In the genomic region with DNA sequence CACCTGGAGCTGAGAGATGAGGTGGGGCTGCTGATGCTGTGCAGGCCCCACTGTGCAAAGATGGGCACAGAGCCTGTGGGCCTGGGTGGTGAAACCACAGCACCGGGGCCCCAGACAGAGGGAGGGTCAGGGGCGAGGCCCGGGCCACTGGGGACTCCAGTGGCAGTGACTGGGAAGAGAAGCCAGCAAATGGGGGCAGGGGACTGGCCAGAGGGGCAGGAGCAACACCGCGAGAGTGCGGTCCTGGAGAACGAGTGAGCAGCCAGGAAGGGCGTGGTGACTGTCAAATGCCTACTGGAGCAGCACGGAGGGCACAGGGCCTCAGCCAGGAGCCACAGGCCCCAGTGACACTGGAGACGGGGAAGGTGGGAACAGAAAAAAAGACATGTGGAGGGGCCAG, we compare ENCODE assay signal across 21 cellular contexts. TPM values are rescaled to one million over a fixed set of nuclear protein-coding genes. Genes with fewer than 3 reads are reported as not detected.
"Had no signal": no experiment of that assay in that cellular context is flagged by ENCODE, and none has a peak within 500 bp of the region (broad histone marks: within the 10 kb centered on the region; RNA-seq: fewer than 3 reads in every experiment).

No MANE protein-coding gene starts in this region.

- ATAC-seq: gastrocnemius medialis; lower lobe of right lung; naive thymus-derived CD4-positive, alpha-beta T cell had no signal

- H3K36me3 ChIP-seq: adrenal gland, ascending aorta, brain microvascular endothelial cell, esophagus squamous epithelium, gastrocnemius medialis, lower lobe of right lung, upper lobe of left lung had no signal

- H3K4me3 ChIP-seq: adrenal gland, ascending aorta, esophagus squamous epithelium, gastrocnemius medialis, lower lobe of right lung, testis, upper lobe of left lung had no signal

- H3K9me3 ChIP-seq: adrenal gland, ascending aorta, esophagus squamous epithelium, gastrocnemius medialis, lower lobe of right lung, testis, upper lobe of left lung had no signal

- H3K27ac ChIP-seq: adrenal gland, ascending aorta, brain microvascular endothelial cell, esophagus squamous epithelium, gastrocnemius medialis, lower lobe of right lung, testis, upper lobe of left lung had no signal

- DNase-seq: activated CD8-positive, alpha-beta memory T cell treated with anti-CD3 and anti-CD28 coated beads for 24 hours; activated CD8-positive, alpha-beta memory T cell treated with anti-CD3 and anti-CD28 coated beads, Interleukin-2, amount 50 U/mL, for 4 hours; activated naive CD4-positive, alpha-beta T cell; activated T-cell treated with anti-CD3 and anti-CD28 coated beads, Interleukin-2, amount 50 U/mL, for 4 hours; adrenal gland; brain microvascular endothelial cell; cortex of kidney; endodermal cell; esophagus squamous epithelium; gastrocnemius medialis; hippocampal formation; lower lobe of right lung; naive thymus-derived CD4-positive, alpha-beta T cell; retina; stimulated activated CD4-positive, alpha-beta T cell treated with anti-CD3 and anti-CD28 coated beads, Interleukin-12 subunit alpha, Interleukin-12 subunit beta, amount 100 ng/mL, for 4 hours; stimulated activated CD4-positive, alpha-beta T cell treated with anti-CD3 and anti-CD28 coated beads, Interleukin-4, amount 100 ng/mL, for 4 hours; T-helper 1 cell had no signal

- H3K4me1 ChIP-seq: adrenal gland, ascending aorta, esophagus squamous epithelium, gastrocnemius medialis, lower lobe of right lung, upper lobe of left lung had no signal

- H3K27me3 ChIP-seq: adrenal gland, ascending aorta, brain microvascular endothelial cell, testis, upper lobe of left lung had no signal

RNA-seq across cellular contexts. Expression of a gene that starts 39.8 kb away (rescaled TPM):
- total RNA-seq: activated T-cell treated with anti-CD3 and anti-CD28 coated beads, Interleukin-2, amount 50 U/mL, for 4 hours; ascending aorta; esophagus squamous epithelium; gastrocnemius medialis; omental fat pad had no signal
- polyA plus RNA-seq: naive thymus-derived CD4-positive, alpha-beta T cell had no signal
